17 cellular contexts compared by ENCODE assay signal in genomic region chr9:111008148-111009075, GRCh38. TPM values are rescaled to one million over a fixed set of nuclear protein-coding genes. Genes with fewer than 3 reads are reported as not detected.
"Had no signal": no experiment of that assay in that cellular context is flagged by ENCODE, and none has a peak within 500 bp of the region (broad histone marks: within the 10 kb centered on the region; RNA-seq: fewer than 3 reads in every experiment).

No MANE protein-coding gene starts in this region.

- H3K36me3 Mint-ChIP-seq: stimulated activated effector memory CD8-positive, alpha-beta T cell treated with anti-CD3 and anti-CD28 coated beads, Interleukin-12 subunit alpha, Interleukin-12 subunit beta, amount 100 ng/mL, for 72 hours had no signal

- DNase-seq: activated CD4-positive, alpha-beta T cell treated with anti-CD3 and anti-CD28 coated beads, Interleukin-2, amount 50 U/mL, for 4 hours; activated CD4-positive, CD25-positive, alpha-beta regulatory T cell treated with anti-CD3 and anti-CD28 coated beads, Interleukin-2, amount 50 U/mL, for 72 hours; activated naive CD4-positive, alpha-beta T cell treated with anti-CD3 and anti-CD28 coated beads for 36 hours; activated naive CD8-positive, alpha-beta T cell treated with anti-CD3 and anti-CD28 coated beads, Interleukin-2, amount 50 U/mL, for 24 hours; dorsolateral prefrontal cortex; endodermal cell; islet precursor cell; nephron progenitor cell; sigmoid colon; stimulated activated CD4-positive, alpha-beta T cell treated with anti-CD3 and anti-CD28 coated beads, Interleukin-12 subunit alpha, Interleukin-12 subunit beta, amount 100 ng/mL, for 4 hours; stimulated activated CD4-positive, alpha-beta T cell treated with anti-CD3 and anti-CD28 coated beads, Interleukin-2, amount 100 ng/mL, for 24 hours; T-helper 1 cell; T1000; thyroid gland had no signal

- FAIRE-seq: urothelium cell line had no signal

- H3K4me1 Mint-ChIP-seq: activated naive CD8-positive, alpha-beta T cell treated with anti-CD3 and anti-CD28 coated beads, Interleukin-2, amount 50 U/mL, for 24 hours; stimulated activated effector memory CD8-positive, alpha-beta T cell treated with anti-CD3 and anti-CD28 coated beads, Interleukin-12 subunit alpha, Interleukin-12 subunit beta, amount 100 ng/mL, for 72 hours had no signal

- H3K4me3 Mint-ChIP-seq: activated naive CD4-positive, alpha-beta T cell treated with anti-CD3 and anti-CD28 coated beads for 36 hours; activated naive CD8-positive, alpha-beta T cell treated with anti-CD3 and anti-CD28 coated beads, Interleukin-2, amount 50 U/mL, for 24 hours; endodermal cell; nephron progenitor cell; stimulated activated effector memory CD8-positive, alpha-beta T cell treated with anti-CD3 and anti-CD28 coated beads, Interleukin-12 subunit alpha, Interleukin-12 subunit beta, amount 100 ng/mL, for 72 hours had no signal

- H3K9me3 Mint-ChIP-seq: activated naive CD4-positive, alpha-beta T cell treated with anti-CD3 and anti-CD28 coated beads for 36 hours; activated naive CD8-positive, alpha-beta T cell treated with anti-CD3 and anti-CD28 coated beads, Interleukin-2, amount 50 U/mL, for 24 hours; activated T-helper 2 cell treated with anti-CD3 and anti-CD28 coated beads, Interferon-gamma antibody, Interleukin-2, Interleukin-4, amounts not matched to agents 10 μg/mL and 5 μg/mL and 100 μg/mL, durations not matched to agents 14 hours and 24 hours and 36 hours; endodermal cell; nephron progenitor cell had no signal

- H3K4me3 ChIP-seq: dorsolateral prefrontal cortex, sigmoid colon, thyroid gland had no signal

- H3K27ac Mint-ChIP-seq: activated naive CD4-positive, alpha-beta T cell treated with anti-CD3 and anti-CD28 coated beads for 36 hours; activated naive CD8-positive, alpha-beta T cell treated with anti-CD3 and anti-CD28 coated beads, Interleukin-2, amount 50 U/mL, for 24 hours; activated T-helper 2 cell treated with anti-CD3 and anti-CD28 coated beads, Interferon-gamma antibody, Interleukin-2, Interleukin-4, amounts not matched to agents 10 μg/mL and 5 μg/mL and 100 μg/mL, durations not matched to agents 14 hours and 24 hours and 36 hours; endodermal cell; nephron progenitor cell; stimulated activated effector memory CD8-positive, alpha-beta T cell treated with anti-CD3 and anti-CD28 coated beads, Interleukin-12 subunit alpha, Interleukin-12 subunit beta, amount 100 ng/mL, for 72 hours had no signal

- H3K27me3 Mint-ChIP-seq: activated naive CD8-positive, alpha-beta T cell treated with anti-CD3 and anti-CD28 coated beads, Interleukin-2, amount 50 U/mL, for 24 hours had no signal

RNA-seq across cellular contexts. Expression of gene LPAR1, which starts 29.9 kb away (rescaled TPM):
- total RNA-seq: activated naive CD4-positive, alpha-beta T cell treated with anti-CD3 and anti-CD28 coated beads for 36 hours; activated T-helper 2 cell treated with anti-CD3 and anti-CD28 coated beads, Interferon-gamma antibody, Interleukin-2, Interleukin-4, amounts not matched to agents 10 μg/mL and 5 μg/mL and 100 μg/mL, durations not matched to agents 14 hours and 24 hours and 36 hours had no signal
